In genomic region chr2:178056345-178056744, GRCh38 we compare ENCODE assay signal across 41 cellular contexts. TPM values are rescaled to one million over a fixed set of nuclear protein-coding genes. Genes with fewer than 3 reads are reported as not detected.
"Had no signal": no experiment of that assay in that cellular context is flagged by ENCODE, and none has a peak within 500 bp of the region (broad histone marks: within the 10 kb centered on the region; RNA-seq: fewer than 3 reads in every experiment).

No MANE protein-coding gene starts in this region.

- DNase-seq: activated effector memory CD4-positive, alpha-beta T cell treated with anti-CD3 and anti-CD28 coated beads, Interleukin-2, amount 50 U/mL, for 16 hours; activated effector memory CD4-positive, alpha-beta T cell treated with Interleukin-2 at 50 U/mL for 16 hours; activated gamma-delta T cell; activated gamma-delta T cell treated with Interleukin-2 at 50 U/mL for 16 hours; activated naive CD4-positive, alpha-beta T cell; activated naive CD4-positive, alpha-beta T cell treated with anti-CD3 and anti-CD28 coated beads for 36 hours; activated naive CD4-positive, alpha-beta T cell treated with anti-CD3 and anti-CD28 coated beads, Interleukin-2, amount 10 ng/mL, durations not matched to agents 7 days and 5 days; activated naive CD4-positive, alpha-beta T cell treated with anti-CD3 and anti-CD28 coated beads, Interleukin-2, amount 50 U/mL, for 16 hours; activated naive CD4-positive, alpha-beta T cell treated with Interleukin-2 at 50 U/mL for 16 hours; activated naive CD8-positive, alpha-beta T cell treated with anti-CD3 and anti-CD28 coated beads for 36 hours; activated naive CD8-positive, alpha-beta T cell treated with anti-CD3 and anti-CD28 coated beads, Interleukin-2, amount 10 ng/mL, durations not matched to agents 7 days and 5 days; activated naive CD8-positive, alpha-beta T cell treated with anti-CD3 and anti-CD28 coated beads, Interleukin-2, amount 50 U/mL, for 24 hours; activated T-cell treated with anti-CD3 and anti-CD28 coated beads for 4 hours; activated T-cell treated with anti-CD3 and anti-CD28 coated beads, Interleukin-2, amount 50 U/mL, for 1 hour; activated T-cell treated with anti-CD3 and anti-CD28 coated beads, Interleukin-2, amount 50 U/mL, for 24 hours; activated T-cell treated with anti-CD3 and anti-CD28 coated beads, Interleukin-2, amount 50 U/mL, for 4 hours; activated T-cell treated with anti-CD3 and anti-CD28 coated beads, Interleukin-2, amount 50 U/mL, for 48 hours; activated T-cell treated with anti-CD3 and anti-CD28 coated beads, Interleukin-2, amount 50 U/mL, for 72 hours; adrenal gland; amniotic stem cell; amygdala; anterior cingulate cortex; aorta; body of pancreas; brain microvascular endothelial cell; caudate nucleus; central memory CD4-positive, alpha-beta T cell; cerebellar nuclear complex had no signal

- H3K9me3 Mint-ChIP-seq: activated naive CD4-positive, alpha-beta T cell treated with anti-CD3 and anti-CD28 coated beads for 36 hours; activated naive CD4-positive, alpha-beta T cell treated with anti-CD3 and anti-CD28 coated beads, Interleukin-2, amount 10 ng/mL, durations not matched to agents 7 days and 5 days; activated naive CD4-positive, alpha-beta T cell treated with anti-CD3 and anti-CD28 coated beads, Interleukin-2, amount 50 U/mL, for 24 hours; activated naive CD4-positive, alpha-beta T cell treated with anti-CD3 and anti-CD28 coated beads, Interleukin-2, amount 50 U/mL, for 72 hours; activated naive CD8-positive, alpha-beta T cell treated with anti-CD3 and anti-CD28 coated beads for 36 hours; activated naive CD8-positive, alpha-beta T cell treated with anti-CD3 and anti-CD28 coated beads, Interleukin-2, amount 50 U/mL, for 24 hours; activated T-cell treated with anti-CD3 and anti-CD28 coated beads, Interleukin-2, amount 50 U/mL, for 24 hours; activated T-cell treated with anti-CD3 and anti-CD28 coated beads, Interleukin-2, amount 50 U/mL, for 4 hours; activated T-cell treated with anti-CD3 and anti-CD28 coated beads, Interleukin-2, amount 50 U/mL, for 72 hours; activated T-helper 1 cell treated with anti-CD3 and anti-CD28 coated beads, Interleukin-12 subunit alpha, Interleukin-12 subunit beta, Interleukin-2, Interleukin-4 antibody, amounts not matched to agents 30 ng/mL and 10 ng/mL and 1 ng/mL, durations not matched to agents 14 hours and 24 hours and 36 hours; activated T-helper 17 cell treated with anti-CD3 and anti-CD28 coated beads, Interleukin-2, amount 50 U/mL, for 72 hours; activated T-helper 2 cell treated with anti-CD3 and anti-CD28 coated beads, Interferon-gamma antibody, Interleukin-2, Interleukin-4, amounts not matched to agents 10 μg/mL and 5 μg/mL and 100 μg/mL, durations not matched to agents 14 hours and 24 hours and 36 hours; central memory CD8-positive, alpha-beta T cell had no signal

- ATAC-seq: activated naive CD4-positive, alpha-beta T cell treated with anti-CD3 and anti-CD28 coated beads, Interleukin-2, amount 50 U/mL, for 72 hours; activated naive CD8-positive, alpha-beta T cell treated with anti-CD3 and anti-CD28 coated beads, Interleukin-2, amount 50 U/mL, for 24 hours; activated T-cell treated with anti-CD3 and anti-CD28 coated beads, Interleukin-2, amount 50 U/mL, for 4 hours; activated T-cell treated with anti-CD3 and anti-CD28 coated beads, Interleukin-2, amount 50 U/mL, for 72 hours; activated T-helper 17 cell treated with anti-CD3 and anti-CD28 coated beads, Interleukin-2, amount 50 U/mL, for 72 hours; body of pancreas had no signal

- H3K27me3 Mint-ChIP-seq: activated naive CD4-positive, alpha-beta T cell treated with anti-CD3 and anti-CD28 coated beads, Interleukin-2, amount 10 ng/mL, durations not matched to agents 7 days and 5 days; activated naive CD4-positive, alpha-beta T cell treated with anti-CD3 and anti-CD28 coated beads, Interleukin-2, amount 50 U/mL, for 24 hours; activated T-helper 17 cell treated with anti-CD3 and anti-CD28 coated beads, Interleukin-2, amount 50 U/mL, for 72 hours had no signal

- H3K4me3 Mint-ChIP-seq: activated naive CD4-positive, alpha-beta T cell treated with anti-CD3 and anti-CD28 coated beads for 36 hours; activated naive CD4-positive, alpha-beta T cell treated with anti-CD3 and anti-CD28 coated beads, Interleukin-2, amount 10 ng/mL, durations not matched to agents 7 days and 5 days; activated naive CD4-positive, alpha-beta T cell treated with anti-CD3 and anti-CD28 coated beads, Interleukin-2, amount 50 U/mL, for 24 hours; activated naive CD8-positive, alpha-beta T cell; activated naive CD8-positive, alpha-beta T cell treated with anti-CD3 and anti-CD28 coated beads for 36 hours; activated naive CD8-positive, alpha-beta T cell treated with anti-CD3 and anti-CD28 coated beads, Interleukin-2, amount 10 ng/mL, durations not matched to agents 7 days and 5 days; activated naive CD8-positive, alpha-beta T cell treated with anti-CD3 and anti-CD28 coated beads, Interleukin-2, amount 50 U/mL, for 24 hours; activated T-cell treated with anti-CD3 and anti-CD28 coated beads, Interleukin-2, amount 50 U/mL, for 24 hours; activated T-cell treated with anti-CD3 and anti-CD28 coated beads, Interleukin-2, amount 50 U/mL, for 4 hours; activated T-cell treated with anti-CD3 and anti-CD28 coated beads, Interleukin-2, amount 50 U/mL, for 72 hours; activated T-helper 1 cell treated with anti-CD3 and anti-CD28 coated beads, Interleukin-12 subunit alpha, Interleukin-12 subunit beta, Interleukin-2, Interleukin-4 antibody, amounts not matched to agents 30 ng/mL and 10 ng/mL and 1 ng/mL, durations not matched to agents 14 hours and 24 hours and 36 hours; activated T-helper 17 cell treated with anti-CD3 and anti-CD28 coated beads, Interleukin-2, amount 50 U/mL, for 72 hours; brain; central memory CD8-positive, alpha-beta T cell had no signal

- H3K27ac Mint-ChIP-seq: activated naive CD4-positive, alpha-beta T cell treated with anti-CD3 and anti-CD28 coated beads for 36 hours; activated naive CD4-positive, alpha-beta T cell treated with anti-CD3 and anti-CD28 coated beads, Interleukin-2, amount 10 ng/mL, durations not matched to agents 7 days and 5 days; activated naive CD4-positive, alpha-beta T cell treated with anti-CD3 and anti-CD28 coated beads, Interleukin-2, amount 50 U/mL, for 24 hours; activated naive CD4-positive, alpha-beta T cell treated with anti-CD3 and anti-CD28 coated beads, Interleukin-2, amount 50 U/mL, for 72 hours; activated naive CD8-positive, alpha-beta T cell; activated naive CD8-positive, alpha-beta T cell treated with anti-CD3 and anti-CD28 coated beads for 36 hours; activated naive CD8-positive, alpha-beta T cell treated with anti-CD3 and anti-CD28 coated beads, Interleukin-2, amount 10 ng/mL, durations not matched to agents 7 days and 5 days; activated naive CD8-positive, alpha-beta T cell treated with anti-CD3 and anti-CD28 coated beads, Interleukin-2, amount 50 U/mL, for 24 hours; activated T-cell treated with anti-CD3 and anti-CD28 coated beads, Interleukin-2, amount 50 U/mL, for 24 hours; activated T-helper 1 cell treated with anti-CD3 and anti-CD28 coated beads, Interleukin-12 subunit alpha, Interleukin-12 subunit beta, Interleukin-2, Interleukin-4 antibody, amounts not matched to agents 30 ng/mL and 10 ng/mL and 1 ng/mL, durations not matched to agents 14 hours and 24 hours and 36 hours; activated T-helper 17 cell treated with anti-CD3 and anti-CD28 coated beads, Interleukin-2, amount 50 U/mL, for 72 hours; activated T-helper 2 cell treated with anti-CD3 and anti-CD28 coated beads, Interferon-gamma antibody, Interleukin-2, Interleukin-4, amounts not matched to agents 10 μg/mL and 5 μg/mL and 100 μg/mL, durations not matched to agents 14 hours and 24 hours and 36 hours; brain had no signal

- H3K36me3 Mint-ChIP-seq: activated naive CD4-positive, alpha-beta T cell treated with anti-CD3 and anti-CD28 coated beads, Interleukin-2, amount 10 ng/mL, durations not matched to agents 7 days and 5 days; activated naive CD4-positive, alpha-beta T cell treated with anti-CD3 and anti-CD28 coated beads, Interleukin-2, amount 50 U/mL, for 24 hours; activated naive CD4-positive, alpha-beta T cell treated with anti-CD3 and anti-CD28 coated beads, Interleukin-2, amount 50 U/mL, for 72 hours; activated naive CD8-positive, alpha-beta T cell; activated naive CD8-positive, alpha-beta T cell treated with anti-CD3 and anti-CD28 coated beads for 36 hours; activated naive CD8-positive, alpha-beta T cell treated with anti-CD3 and anti-CD28 coated beads, Interleukin-2, amount 10 ng/mL, durations not matched to agents 7 days and 5 days; brain had no signal

- H3K9me3 ChIP-seq: adrenal gland, ascending aorta, body of pancreas, breast epithelium had no signal

- H3K4me1 Mint-ChIP-seq: activated naive CD4-positive, alpha-beta T cell treated with anti-CD3 and anti-CD28 coated beads, Interleukin-2, amount 10 ng/mL, durations not matched to agents 7 days and 5 days; activated naive CD4-positive, alpha-beta T cell treated with anti-CD3 and anti-CD28 coated beads, Interleukin-2, amount 50 U/mL, for 24 hours; activated naive CD8-positive, alpha-beta T cell treated with anti-CD3 and anti-CD28 coated beads for 36 hours; activated naive CD8-positive, alpha-beta T cell treated with anti-CD3 and anti-CD28 coated beads, Interleukin-2, amount 10 ng/mL, durations not matched to agents 7 days and 5 days; activated naive CD8-positive, alpha-beta T cell treated with anti-CD3 and anti-CD28 coated beads, Interleukin-2, amount 50 U/mL, for 24 hours; activated T-helper 17 cell treated with anti-CD3 and anti-CD28 coated beads, Interleukin-2, amount 50 U/mL, for 72 hours; brain; central memory CD8-positive, alpha-beta T cell had no signal

- H3K4me3 ChIP-seq: adrenal gland, ascending aorta, body of pancreas, breast epithelium, cardiac muscle cell had no signal

- H3K4me1 ChIP-seq: adrenal gland, ascending aorta, body of pancreas, breast epithelium had no signal

- H3K27me3 ChIP-seq: adrenal gland, ascending aorta, body of pancreas, brain microvascular endothelial cell, breast epithelium, cardiac muscle cell had no signal

- H3K36me3 ChIP-seq: adrenal gland, ascending aorta, brain microvascular endothelial cell, breast epithelium, cardiac muscle cell had no signal

- FAIRE-seq: astrocyte, bronchial epithelial cell had no signal

- H3K27ac ChIP-seq: adrenal gland, ascending aorta, body of pancreas, brain microvascular endothelial cell, breast epithelium, cardiac muscle cell had no signal

RNA-seq across cellular contexts. Expression of gene PDE11A, which starts 16.2 kb away (rescaled TPM):
- total RNA-seq: activated naive CD4-positive, alpha-beta T cell treated with anti-CD3 and anti-CD28 coated beads for 36 hours; activated naive CD4-positive, alpha-beta T cell treated with anti-CD3 and anti-CD28 coated beads, Interleukin-2, amount 50 U/mL, for 72 hours; activated naive CD8-positive, alpha-beta T cell treated with anti-CD3 and anti-CD28 coated beads, Interleukin-2, amount 10 ng/mL, durations not matched to agents 7 days and 5 days; activated T-cell treated with anti-CD3 and anti-CD28 coated beads, Interleukin-2, amount 50 U/mL, for 4 hours; activated T-cell treated with anti-CD3 and anti-CD28 coated beads, Interleukin-2, amount 50 U/mL, for 72 hours; activated T-helper 1 cell treated with anti-CD3 and anti-CD28 coated beads, Interleukin-12 subunit alpha, Interleukin-12 subunit beta, Interleukin-2, Interleukin-4 antibody, amounts not matched to agents 30 ng/mL and 10 ng/mL and 1 ng/mL, durations not matched to agents 14 hours and 24 hours and 36 hours; activated T-helper 2 cell treated with anti-CD3 and anti-CD28 coated beads, Interferon-gamma antibody, Interleukin-2, Interleukin-4, amounts not matched to agents 10 μg/mL and 5 μg/mL and 100 μg/mL, durations not matched to agents 14 hours and 24 hours and 36 hours; bronchial epithelial cell had no signal
